Comparison of ENCODE assay signal across 30 cellular contexts in genomic region chr1:241660424-241660972, GRCh38. TPM values are rescaled to one million over a fixed set of nuclear protein-coding genes. Genes with fewer than 3 reads are reported as not detected.
"Had no signal": no experiment of that assay in that cellular context is flagged by ENCODE, and none has a peak within 500 bp of the region (broad histone marks: within the 10 kb centered on the region; RNA-seq: fewer than 3 reads in every experiment).

No MANE protein-coding gene starts in this region.

- ATAC-seq: natural killer cell; psoas muscle; right cardiac atrium; right lobe of liver; stimulated activated effector memory CD8-positive, alpha-beta T cell treated with anti-CD3 and anti-CD28 coated beads, Interleukin-12 subunit alpha, Interleukin-12 subunit beta, amount 100 ng/mL, for 72 hours; stimulated activated naive B cell treated with anti-CD40 and anti-IgM and Interleukin-4, amounts not matched to agents 10 μg/mL and 1 μg/mL and 100 μg/mL, for 72 hours had no signal

- H3K4me3 ChIP-seq: neural progenitor cell, ovary, psoas muscle, right lobe of liver, sigmoid colon, stomach, thoracic aorta, thyroid gland, tibial nerve, upper lobe of left lung, vagina had no signal

- H3K9me3 ChIP-seq: ovary, psoas muscle, right lobe of liver, sigmoid colon, stomach, thoracic aorta, thyroid gland, tibial nerve, upper lobe of left lung, vagina had no signal

- H3K27me3 ChIP-seq: neural progenitor cell, ovary, right lobe of liver, sigmoid colon, stomach, thyroid gland, tibial nerve, upper lobe of left lung, vagina had no signal

- H3K9ac ChIP-seq: neural progenitor cell, parathyroid adenoma had no signal

- H3K36me3 ChIP-seq: neural progenitor cell, ovary, right lobe of liver, sigmoid colon, stomach, thoracic aorta, thyroid gland, tibial nerve, upper lobe of left lung, vagina had no signal

- H3K4me1 ChIP-seq: neural progenitor cell, parathyroid adenoma, psoas muscle, right lobe of liver, sigmoid colon, stomach, thyroid gland, upper lobe of left lung, vagina had no signal

- H3K27ac ChIP-seq: neural progenitor cell, ovary, parathyroid adenoma, psoas muscle, right lobe of liver, sigmoid colon, stomach, thoracic aorta, thyroid gland, tibial nerve, upper lobe of left lung, vagina had no signal

- H3K4me2 ChIP-seq: neural progenitor cell had no signal

- H3K79me2 ChIP-seq: parathyroid adenoma had no signal

- DNase-seq: natural killer cell; occipital lobe; ovary; posterior cingulate gyrus; psoas muscle; right cardiac atrium; right lobe of liver; sigmoid colon; small intestine; stimulated activated CD4-positive, alpha-beta T cell treated with anti-CD3 and anti-CD28 coated beads, Interleukin-15, amount 100 ng/mL, for 24 hours; stimulated activated CD4-positive, alpha-beta T cell treated with anti-CD3 and anti-CD28 coated beads, Interleukin-2, amount 100 ng/mL, for 24 hours; stimulated activated CD4-positive, alpha-beta T cell treated with anti-CD3 and anti-CD28 coated beads, Interleukin-2, amount 100 ng/mL, for 48 hours; stimulated activated CD4-positive, alpha-beta T cell treated with anti-CD3 and anti-CD28 coated beads, Interleukin-4, amount 100 ng/mL, for 24 hours; stimulated activated naive B cell treated with anti-CD40 and anti-IgM and Interleukin-4, amounts not matched to agents 10 μg/mL and 1 μg/mL and 100 μg/mL, for 72 hours; stimulated activated naive CD4-positive, alpha-beta T cell treated with Interleukin-2 at 50 U/mL for 16 hours; stomach; thyroid gland; trophoblast cell; upper lobe of left lung had no signal

- H2AFZ ChIP-seq: neural progenitor cell, parathyroid adenoma had no signal

RNA-seq across cellular contexts. Expression of gene WDR64, which starts 8.4 kb away (rescaled TPM):
- total RNA-seq: natural killer cell, occipital lobe, osteoblast, psoas muscle, sigmoid colon, skeletal muscle tissue, stomach, subcutaneous adipose tissue, temporal lobe, thoracic aorta, thyroid gland, ureter, vagina had no signal
